ENCODE assay signal across 10 cellular contexts in the genomic region with DNA sequence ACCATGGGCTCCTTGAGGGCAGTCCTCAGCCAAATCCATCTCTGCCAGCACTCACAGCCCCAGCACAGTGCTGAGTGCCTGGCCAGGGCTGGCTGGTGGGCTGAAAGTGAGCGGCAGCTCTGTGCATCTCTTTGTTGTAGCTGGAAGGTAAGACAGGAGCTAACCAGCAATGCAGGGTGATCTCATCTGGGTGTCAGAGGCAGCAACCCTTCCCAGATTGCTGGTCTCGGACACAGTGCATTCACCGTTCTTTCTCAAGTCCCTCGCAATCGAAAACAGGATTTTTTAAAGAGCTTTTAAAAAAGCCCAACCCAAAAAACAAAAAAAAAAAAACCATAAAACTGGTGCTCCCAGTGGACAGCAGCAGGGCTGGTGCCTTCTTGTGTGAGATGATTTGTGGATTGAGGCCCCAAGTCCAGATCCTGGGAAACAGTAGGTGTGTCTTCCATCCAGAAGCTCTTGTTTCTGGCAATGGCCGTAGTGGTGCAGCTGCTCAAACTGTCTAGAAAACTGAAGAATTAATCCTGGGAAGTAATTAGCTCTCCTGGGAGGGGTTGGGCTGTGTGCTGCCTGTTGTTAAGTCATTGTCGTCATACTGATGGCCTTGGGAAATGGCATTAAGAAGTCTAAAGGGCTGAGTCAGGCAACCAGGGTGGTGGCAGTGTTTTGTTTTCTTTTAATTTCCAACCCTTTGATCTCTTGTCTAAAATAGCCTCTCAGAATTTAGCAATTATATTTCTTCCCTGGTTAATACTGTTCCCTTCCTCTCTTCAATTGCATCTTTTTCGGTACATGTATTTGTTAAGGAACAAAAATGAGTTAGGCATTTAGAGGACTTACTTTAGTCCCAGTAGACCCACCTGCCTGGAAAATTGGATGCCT.
A peak's percentile ranks its signal among the peaks of the same experiment; 100 is the strongest.
DNase-seq lines count a peak whose midpoint lies in the region; ATAC-seq and TF ChIP-seq lines count a peak whose summit lies in the region.
"Had no signal": no experiment of that assay in that cellular context is flagged by ENCODE, and none has a peak within 500 bp of the region (broad histone marks: within the 10 kb centered on the region; RNA-seq: fewer than 3 reads in every experiment).

No MANE protein-coding gene starts in this region.

- H3K27ac ChIP-seq in hepatocyte (no peak overlapping the region), uterus (peak overlapping the region; percentile 87 to 90)

- no peak for TF ChIP-seq POLR2A in uterus (IDR thresholded peaks at IDR 0.05)

- DNase-seq in NCI-H1417 (lab: John Stamatoyannopoulos, UW), result peak; percentile 58 to 89 (median 65)
- DNase-seq in SHP77 (lab: John Stamatoyannopoulos, UW), result peak; percentile 30 to 37
- peak; percentile 27 for DNase-seq in hepatocyte (ENCODE audit: low spot score)
- DNase-seq in uterus, result peak; percentile 58 to 77
- no peak for DNase-seq in SW 1271 (lab: John Stamatoyannopoulos, UW)
- DNase-seq in GOT3 (lab: John Stamatoyannopoulos, UW), result no peak
- DNase-seq: activated naive CD4-positive, alpha-beta T cell treated with anti-CD3 and anti-CD28 coated beads, Interleukin-2, amount 50 U/mL, for 16 hours; effector memory CD4-positive, alpha-beta T cell; NCI-H1048 had no signal

- ATAC-seq in HG03135 (IDR thresholded peaks at IDR 0.05; ENCODE audit: unreplicated experiment), result no peak

- 79% methylated on average over 8 of the region's 8 CpGs for WGBS in hepatocyte (ENCODE audit: low lambda C conversion rate, missing lambda C conversion rate)

- H3K9me3 ChIP-seq in hepatocyte (ENCODE audit: low read depth) (no peaks in the 10 kb centered on the region), uterus (no peaks in the 10 kb centered on the region)

- no peak overlapping the region for H3K4me2 ChIP-seq in hepatocyte

- no peaks in the 10 kb centered on the region for H3K27me3 ChIP-seq in hepatocyte
- H3K27me3 ChIP-seq in uterus, result no peaks in the 10 kb centered on the region

- H3K4me1 ChIP-seq in hepatocyte (ENCODE audit: insufficient read depth) (peaks cover 5% of the 10 kb centered on the region), uterus (peaks cover 7 to 8% of the 10 kb centered on the region in 2 donors)

- H3K36me3 ChIP-seq in hepatocyte (replicated peaks; ENCODE audit: insufficient read depth, low read depth), result no peaks in the 10 kb centered on the region
- H3K36me3 ChIP-seq in uterus, result no peaks in the 10 kb centered on the region

- TF ChIP-seq CTCF in hepatocyte (IDR thresholded peaks at IDR 0.05; ENCODE audit: poor library complexity) (no peak), uterus (IDR thresholded peaks at IDR 0.05) (no peak)

- H3K79me2 ChIP-seq in hepatocyte, result no peaks in the 10 kb centered on the region

- no peak overlapping the region for H2AFZ ChIP-seq in hepatocyte

- no peaks in the 10 kb centered on the region for H3K9me2 ChIP-seq in hepatocyte (replicated peaks; ENCODE audit: insufficient read depth)

- intact Hi-C loops in uterus (cut with DNase I; ENCODE audit: low total_unique reads), result no loop called here

- H4K20me1 ChIP-seq in hepatocyte (ENCODE audit: insufficient read depth, poor library complexity, severe bottlenecking), result no peaks in the 10 kb centered on the region

- H3K4me3 ChIP-seq in hepatocyte (no peak overlapping the region), uterus (no peak overlapping the region)

Comparison
In these comparisons a context has a peak if more than half of its experiments do, and no peak if none do; other contexts are left out.
1. DNase-seq: peak in NCI-H1417 (3 of 3), SHP77 (2 of 2), hepatocyte (single experiment) and uterus (2 of 2); none in SW 1271 (0 of 2) and GOT3 (single experiment).